In the genomic region with DNA sequence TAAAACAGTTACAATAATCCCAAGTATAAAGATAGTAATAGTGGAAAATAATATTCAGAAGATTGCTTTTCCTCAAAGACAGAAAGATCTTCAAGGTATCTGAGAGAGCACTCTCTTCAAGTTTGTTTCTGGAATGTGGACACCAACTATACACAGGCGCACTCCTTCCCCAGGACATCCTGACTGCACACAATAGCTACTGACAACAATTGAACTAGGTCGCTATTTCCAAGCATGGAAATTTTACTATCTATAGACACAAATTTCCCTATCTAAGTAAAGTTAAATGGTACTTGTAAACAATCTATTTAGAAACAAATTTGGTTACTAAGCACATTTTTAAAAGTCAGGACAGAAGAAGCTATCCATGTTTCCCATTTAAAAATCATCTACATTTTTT, we compare ENCODE assay signal across 1 cellular context.
TF ChIP-seq lines count a peak whose summit lies in the region.

No MANE protein-coding gene starts in this region.

TF ChIP-seq in HepG2, 621 proteins besides CTCF, POLR2A, EP300 and RAD21 (continued from another document):
- TF ChIP-seq, protein P1, sequence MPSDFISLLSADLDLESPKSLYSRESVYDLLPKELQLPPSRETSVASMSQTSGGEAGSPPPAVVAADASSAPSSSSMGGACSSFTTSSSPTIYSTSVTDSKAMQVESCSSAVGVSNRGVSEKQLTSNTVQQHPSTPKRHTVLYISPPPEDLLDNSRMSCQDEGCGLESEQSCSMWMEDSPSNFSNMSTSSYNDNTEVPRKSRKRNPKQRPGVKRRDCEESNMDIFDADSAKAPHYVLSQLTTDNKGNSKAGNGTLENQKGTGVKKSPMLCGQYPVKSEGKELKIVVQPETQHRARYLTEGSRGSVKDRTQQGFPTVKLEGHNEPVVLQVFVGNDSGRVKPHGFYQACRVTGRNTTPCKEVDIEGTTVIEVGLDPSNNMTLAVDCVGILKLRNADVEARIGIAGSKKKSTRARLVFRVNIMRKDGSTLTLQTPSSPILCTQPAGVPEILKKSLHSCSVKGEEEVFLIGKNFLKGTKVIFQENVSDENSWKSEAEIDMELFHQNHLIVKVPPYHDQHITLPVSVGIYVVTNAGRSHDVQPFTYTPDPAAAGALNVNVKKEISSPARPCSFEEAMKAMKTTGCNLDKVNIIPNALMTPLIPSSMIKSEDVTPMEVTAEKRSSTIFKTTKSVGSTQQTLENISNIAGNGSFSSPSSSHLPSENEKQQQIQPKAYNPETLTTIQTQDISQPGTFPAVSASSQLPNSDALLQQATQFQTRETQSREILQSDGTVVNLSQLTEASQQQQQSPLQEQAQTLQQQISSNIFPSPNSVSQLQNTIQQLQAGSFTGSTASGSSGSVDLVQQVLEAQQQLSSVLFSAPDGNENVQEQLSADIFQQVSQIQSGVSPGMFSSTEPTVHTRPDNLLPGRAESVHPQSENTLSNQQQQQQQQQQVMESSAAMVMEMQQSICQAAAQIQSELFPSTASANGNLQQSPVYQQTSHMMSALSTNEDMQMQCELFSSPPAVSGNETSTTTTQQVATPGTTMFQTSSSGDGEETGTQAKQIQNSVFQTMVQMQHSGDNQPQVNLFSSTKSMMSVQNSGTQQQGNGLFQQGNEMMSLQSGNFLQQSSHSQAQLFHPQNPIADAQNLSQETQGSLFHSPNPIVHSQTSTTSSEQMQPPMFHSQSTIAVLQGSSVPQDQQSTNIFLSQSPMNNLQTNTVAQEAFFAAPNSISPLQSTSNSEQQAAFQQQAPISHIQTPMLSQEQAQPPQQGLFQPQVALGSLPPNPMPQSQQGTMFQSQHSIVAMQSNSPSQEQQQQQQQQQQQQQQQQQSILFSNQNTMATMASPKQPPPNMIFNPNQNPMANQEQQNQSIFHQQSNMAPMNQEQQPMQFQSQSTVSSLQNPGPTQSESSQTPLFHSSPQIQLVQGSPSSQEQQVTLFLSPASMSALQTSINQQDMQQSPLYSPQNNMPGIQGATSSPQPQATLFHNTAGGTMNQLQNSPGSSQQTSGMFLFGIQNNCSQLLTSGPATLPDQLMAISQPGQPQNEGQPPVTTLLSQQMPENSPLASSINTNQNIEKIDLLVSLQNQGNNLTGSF (CRISPR knock-in tag; IDR thresholded peaks at IDR 0.05): no peak
- TF ChIP-seq POLR2AphosphoS5 (IDR thresholded peaks at IDR 0.05; ENCODE audit: low read depth, low read length): no peak
- no peak for TF ChIP-seq FOXC1 (CRISPR knock-in tag; IDR thresholded peaks at IDR 0.05; ENCODE audit: borderline replicate concordance)
- no peak for TF ChIP-seq DDIT3 (CRISPR knock-in tag; IDR thresholded peaks at IDR 0.05)
- TF ChIP-seq, protein P2, sequence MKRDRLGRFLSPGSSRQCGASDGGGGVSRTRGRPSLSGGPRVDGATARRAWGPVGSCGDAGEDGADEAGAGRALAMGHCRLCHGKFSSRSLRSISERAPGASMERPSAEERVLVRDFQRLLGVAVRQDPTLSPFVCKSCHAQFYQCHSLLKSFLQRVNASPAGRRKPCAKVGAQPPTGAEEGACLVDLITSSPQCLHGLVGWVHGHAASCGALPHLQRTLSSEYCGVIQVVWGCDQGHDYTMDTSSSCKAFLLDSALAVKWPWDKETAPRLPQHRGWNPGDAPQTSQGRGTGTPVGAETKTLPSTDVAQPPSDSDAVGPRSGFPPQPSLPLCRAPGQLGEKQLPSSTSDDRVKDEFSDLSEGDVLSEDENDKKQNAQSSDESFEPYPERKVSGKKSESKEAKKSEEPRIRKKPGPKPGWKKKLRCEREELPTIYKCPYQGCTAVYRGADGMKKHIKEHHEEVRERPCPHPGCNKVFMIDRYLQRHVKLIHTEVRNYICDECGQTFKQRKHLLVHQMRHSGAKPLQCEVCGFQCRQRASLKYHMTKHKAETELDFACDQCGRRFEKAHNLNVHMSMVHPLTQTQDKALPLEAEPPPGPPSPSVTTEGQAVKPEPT (CRISPR knock-in tag; IDR thresholded peaks at IDR 0.05; ENCODE audit: low read depth): no peak
- no peak for TF ChIP-seq MTF2 (CRISPR knock-in tag; IDR thresholded peaks at IDR 0.05; ENCODE audit: borderline replicate concordance)
- no peak for TF ChIP-seq SMAD1 (CRISPR knock-in tag; IDR thresholded peaks at IDR 0.05; ENCODE audit: borderline replicate concordance, low read depth)
